In the genomic region with DNA sequence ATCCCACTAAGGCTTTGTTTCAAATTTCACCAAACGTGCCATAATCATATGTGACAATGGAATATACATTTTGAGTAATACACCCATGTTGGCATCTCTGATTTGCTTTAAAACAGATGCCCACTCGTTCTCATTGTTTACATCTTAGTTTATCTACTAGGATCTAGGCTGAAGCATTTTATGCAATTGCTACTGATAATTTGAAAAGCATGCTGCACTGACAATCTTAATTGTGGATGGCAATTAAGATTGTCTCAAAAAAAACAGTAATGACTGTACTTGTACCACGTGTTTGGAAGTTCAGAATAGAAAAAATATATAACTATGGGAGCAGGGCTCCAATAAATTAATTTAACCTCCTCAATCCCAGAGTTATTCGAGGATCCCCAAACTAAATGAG, we compare ENCODE assay signal across 10 cellular contexts.
"Had no signal": no experiment of that assay in that cellular context is flagged by ENCODE, and none has a peak within 500 bp of the region (broad histone marks: within the 10 kb centered on the region; RNA-seq: fewer than 3 reads in every experiment).

No MANE protein-coding gene starts in this region.

- DNase-seq: H7, HFFc6, IMR-90, KG1 had no signal

- FAIRE-seq: H1, HTR-8/SVneo, K562 had no signal

- H3K9me3 ChIP-seq: HAP-1 had no signal

- H3K4me3 ChIP-seq: GM23338, HAP-1, K562 had no signal

- ATAC-seq: GM23338, HCT116, K562 had no signal

- H2AFZ ChIP-seq: GM23338 had no signal

- H3K4me2 ChIP-seq: GM23338 had no signal

- H3K36me3 ChIP-seq: HAP-1 had no signal

- H3K4me1 ChIP-seq: HAP-1 had no signal
